Comparison of ENCODE assay signal across 1 cellular context in the genomic region with DNA sequence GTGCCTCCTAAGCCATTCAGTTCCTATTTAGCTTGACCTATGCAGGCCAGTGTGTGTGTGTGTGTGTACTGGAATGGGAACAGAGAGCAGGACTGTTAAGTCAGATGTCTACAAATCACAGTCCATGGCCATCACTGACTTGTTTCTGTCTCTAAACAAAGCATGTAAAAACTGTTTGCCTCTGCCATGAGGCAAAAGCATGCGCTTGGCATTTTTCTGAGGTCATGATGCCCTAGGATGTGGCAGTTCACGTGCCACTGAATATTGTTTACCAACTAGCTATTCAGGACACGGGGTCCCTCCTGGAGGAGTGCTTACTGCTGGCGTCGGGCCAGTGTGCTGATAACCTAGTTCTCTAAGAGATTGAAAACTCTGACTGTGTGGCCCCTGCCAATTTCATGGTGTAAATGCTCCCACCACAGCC.
TF ChIP-seq lines count a peak whose summit lies in the region.

No MANE protein-coding gene starts in this region.

TF ChIP-seq in HepG2, 621 proteins besides CTCF, POLR2A, EP300 and RAD21 (continued from another document and continues in another):
- TF ChIP-seq, protein P1, sequence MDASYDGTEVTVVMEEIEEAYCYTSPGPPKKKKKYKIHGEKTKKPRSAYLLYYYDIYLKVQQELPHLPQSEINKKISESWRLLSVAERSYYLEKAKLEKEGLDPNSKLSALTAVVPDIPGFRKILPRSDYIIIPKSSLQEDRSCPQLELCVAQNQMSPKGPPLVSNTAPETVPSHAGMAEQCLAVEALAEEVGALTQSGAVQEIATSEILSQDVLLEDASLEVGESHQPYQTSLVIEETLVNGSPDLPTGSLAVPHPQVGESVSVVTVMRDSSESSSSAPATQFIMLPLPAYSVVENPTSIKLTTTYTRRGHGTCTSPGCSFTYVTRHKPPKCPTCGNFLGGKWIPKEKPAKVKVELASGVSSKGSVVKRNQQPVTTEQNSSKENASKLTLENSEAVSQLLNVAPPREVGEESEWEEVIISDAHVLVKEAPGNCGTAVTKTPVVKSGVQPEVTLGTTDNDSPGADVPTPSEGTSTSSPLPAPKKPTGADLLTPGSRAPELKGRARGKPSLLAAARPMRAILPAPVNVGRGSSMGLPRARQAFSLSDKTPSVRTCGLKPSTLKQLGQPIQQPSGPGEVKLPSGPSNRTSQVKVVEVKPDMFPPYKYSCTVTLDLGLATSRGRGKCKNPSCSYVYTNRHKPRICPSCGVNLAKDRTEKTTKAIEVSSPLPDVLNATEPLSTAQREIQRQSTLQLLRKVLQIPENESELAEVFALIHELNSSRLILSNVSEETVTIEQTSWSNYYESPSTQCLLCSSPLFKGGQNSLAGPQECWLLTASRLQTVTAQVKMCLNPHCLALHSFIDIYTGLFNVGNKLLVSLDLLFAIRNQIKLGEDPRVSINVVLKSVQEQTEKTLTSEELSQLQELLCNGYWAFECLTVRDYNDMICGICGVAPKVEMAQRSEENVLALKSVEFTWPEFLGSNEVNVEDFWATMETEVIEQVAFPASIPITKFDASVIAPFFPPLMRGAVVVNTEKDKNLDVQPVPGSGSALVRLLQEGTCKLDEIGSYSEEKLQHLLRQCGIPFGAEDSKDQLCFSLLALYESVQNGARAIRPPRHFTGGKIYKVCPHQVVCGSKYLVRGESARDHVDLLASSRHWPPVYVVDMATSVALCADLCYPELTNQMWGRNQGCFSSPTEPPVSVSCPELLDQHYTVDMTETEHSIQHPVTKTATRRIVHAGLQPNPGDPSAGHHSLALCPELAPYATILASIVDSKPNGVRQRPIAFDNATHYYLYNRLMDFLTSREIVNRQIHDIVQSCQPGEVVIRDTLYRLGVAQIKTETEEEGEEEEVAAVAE (CRISPR knock-in tag; IDR thresholded peaks at IDR 0.05; ENCODE audit: borderline replicate concordance), result peak; percentile 63; the same call in 1 of the 2 replicates
- TF ChIP-seq TRIM24 (CRISPR knock-in tag; IDR thresholded peaks at IDR 0.05), result no peak
- TF ChIP-seq ZNF24 (IDR thresholded peaks at IDR 0.05), result no peak
- no peak for TF ChIP-seq EED (CRISPR knock-in tag; IDR thresholded peaks at IDR 0.05)
- TF ChIP-seq ADNP (CRISPR knock-in tag; IDR thresholded peaks at IDR 0.05), result no peak
- no peak for TF ChIP-seq GABPA (IDR thresholded peaks at IDR 0.05; ENCODE audit: low read depth, low read length)
- TF ChIP-seq GABPA (CRISPR knock-in tag; IDR thresholded peaks at IDR 0.05; ENCODE audit: low read depth), result peak; percentile 53; the same call in 1 of the 2 replicates
- TF ChIP-seq, protein P2, sequence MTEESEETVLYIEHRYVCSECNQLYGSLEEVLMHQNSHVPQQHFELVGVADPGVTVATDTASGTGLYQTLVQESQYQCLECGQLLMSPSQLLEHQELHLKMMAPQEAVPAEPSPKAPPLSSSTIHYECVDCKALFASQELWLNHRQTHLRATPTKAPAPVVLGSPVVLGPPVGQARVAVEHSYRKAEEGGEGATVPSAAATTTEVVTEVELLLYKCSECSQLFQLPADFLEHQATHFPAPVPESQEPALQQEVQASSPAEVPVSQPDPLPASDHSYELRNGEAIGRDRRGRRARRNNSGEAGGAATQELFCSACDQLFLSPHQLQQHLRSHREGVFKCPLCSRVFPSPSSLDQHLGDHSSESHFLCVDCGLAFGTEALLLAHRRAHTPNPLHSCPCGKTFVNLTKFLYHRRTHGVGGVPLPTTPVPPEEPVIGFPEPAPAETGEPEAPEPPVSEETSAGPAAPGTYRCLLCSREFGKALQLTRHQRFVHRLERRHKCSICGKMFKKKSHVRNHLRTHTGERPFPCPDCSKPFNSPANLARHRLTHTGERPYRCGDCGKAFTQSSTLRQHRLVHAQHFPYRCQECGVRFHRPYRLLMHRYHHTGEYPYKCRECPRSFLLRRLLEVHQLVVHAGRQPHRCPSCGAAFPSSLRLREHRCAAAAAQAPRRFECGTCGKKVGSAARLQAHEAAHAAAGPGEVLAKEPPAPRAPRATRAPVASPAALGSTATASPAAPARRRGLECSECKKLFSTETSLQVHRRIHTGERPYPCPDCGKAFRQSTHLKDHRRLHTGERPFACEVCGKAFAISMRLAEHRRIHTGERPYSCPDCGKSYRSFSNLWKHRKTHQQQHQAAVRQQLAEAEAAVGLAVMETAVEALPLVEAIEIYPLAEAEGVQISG (CRISPR knock-in tag; IDR thresholded peaks at IDR 0.05), result peak; percentile 64; the same call in 1 of the 2 replicates
- no peak for TF ChIP-seq ZFAT (CRISPR knock-in tag; conservative IDR thresholded peaks at IDR 0.05)
- TF ChIP-seq, protein P3, sequence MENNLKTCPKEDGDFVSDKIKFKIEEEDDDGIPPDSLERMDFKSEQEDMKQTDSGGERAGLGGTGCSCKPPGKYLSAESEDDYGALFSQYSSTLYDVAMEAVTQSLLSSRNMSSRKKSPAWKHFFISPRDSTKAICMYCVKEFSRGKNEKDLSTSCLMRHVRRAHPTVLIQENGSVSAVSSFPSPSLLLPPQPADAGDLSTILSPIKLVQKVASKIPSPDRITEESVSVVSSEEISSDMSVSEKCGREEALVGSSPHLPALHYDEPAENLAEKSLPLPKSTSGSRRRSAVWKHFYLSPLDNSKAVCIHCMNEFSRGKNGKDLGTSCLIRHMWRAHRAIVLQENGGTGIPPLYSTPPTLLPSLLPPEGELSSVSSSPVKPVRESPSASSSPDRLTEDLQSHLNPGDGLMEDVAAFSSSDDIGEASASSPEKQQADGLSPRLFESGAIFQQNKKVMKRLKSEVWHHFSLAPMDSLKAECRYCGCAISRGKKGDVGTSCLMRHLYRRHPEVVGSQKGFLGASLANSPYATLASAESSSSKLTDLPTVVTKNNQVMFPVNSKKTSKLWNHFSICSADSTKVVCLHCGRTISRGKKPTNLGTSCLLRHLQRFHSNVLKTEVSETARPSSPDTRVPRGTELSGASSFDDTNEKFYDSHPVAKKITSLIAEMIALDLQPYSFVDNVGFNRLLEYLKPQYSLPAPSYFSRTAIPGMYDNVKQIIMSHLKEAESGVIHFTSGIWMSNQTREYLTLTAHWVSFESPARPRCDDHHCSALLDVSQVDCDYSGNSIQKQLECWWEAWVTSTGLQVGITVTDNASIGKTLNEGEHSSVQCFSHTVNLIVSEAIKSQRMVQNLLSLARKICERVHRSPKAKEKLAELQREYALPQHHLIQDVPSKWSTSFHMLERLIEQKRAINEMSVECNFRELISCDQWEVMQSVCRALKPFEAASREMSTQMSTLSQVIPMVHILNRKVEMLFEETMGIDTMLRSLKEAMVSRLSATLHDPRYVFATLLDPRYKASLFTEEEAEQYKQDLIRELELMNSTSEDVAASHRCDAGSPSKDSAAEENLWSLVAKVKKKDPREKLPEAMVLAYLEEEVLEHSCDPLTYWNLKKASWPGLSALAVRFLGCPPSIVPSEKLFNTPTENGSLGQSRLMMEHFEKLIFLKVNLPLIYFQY (CRISPR knock-in tag; IDR thresholded peaks at IDR 0.05; ENCODE audit: borderline replicate concordance), result no peak
- TF ChIP-seq KLF6 (CRISPR knock-in tag; IDR thresholded peaks at IDR 0.05), result 0 out of 2 replicates have a peak, but pooled peaks have one; percentile 46
- TF ChIP-seq EZH2 (conservative IDR thresholded peaks at IDR 0.05; ENCODE audit: low read depth, low read length), result no peak
- TF ChIP-seq ZMYM4 (CRISPR knock-in tag; IDR thresholded peaks at IDR 0.05), result peak; percentile 32; the same call in 1 of the 2 replicates
- TF ChIP-seq, protein P4, sequence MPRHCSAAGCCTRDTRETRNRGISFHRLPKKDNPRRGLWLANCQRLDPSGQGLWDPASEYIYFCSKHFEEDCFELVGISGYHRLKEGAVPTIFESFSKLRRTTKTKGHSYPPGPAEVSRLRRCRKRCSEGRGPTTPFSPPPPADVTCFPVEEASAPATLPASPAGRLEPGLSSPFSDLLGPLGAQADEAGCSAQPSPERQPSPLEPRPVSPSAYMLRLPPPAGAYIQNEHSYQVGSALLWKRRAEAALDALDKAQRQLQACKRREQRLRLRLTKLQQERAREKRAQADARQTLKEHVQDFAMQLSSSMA (CRISPR knock-in tag; IDR thresholded peaks at IDR 0.05), result no peak
- no peak for TF ChIP-seq ZSCAN30 (CRISPR knock-in tag; IDR thresholded peaks at IDR 0.05)
- TF ChIP-seq, protein P5, sequence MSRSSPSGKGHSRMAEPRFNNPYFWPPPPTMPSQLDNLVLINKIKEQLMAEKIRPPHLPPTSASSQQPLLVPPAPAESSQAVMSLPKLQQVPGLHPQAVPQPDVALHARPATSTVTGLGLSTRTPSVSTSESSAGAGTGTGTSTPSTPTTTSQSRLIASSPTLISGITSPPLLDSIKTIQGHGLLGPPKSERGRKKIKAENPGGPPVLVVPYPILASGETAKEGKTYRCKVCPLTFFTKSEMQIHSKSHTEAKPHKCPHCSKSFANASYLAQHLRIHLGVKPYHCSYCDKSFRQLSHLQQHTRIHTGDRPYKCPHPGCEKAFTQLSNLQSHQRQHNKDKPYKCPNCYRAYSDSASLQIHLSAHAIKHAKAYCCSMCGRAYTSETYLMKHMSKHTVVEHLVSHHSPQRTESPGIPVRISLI (CRISPR knock-in tag; IDR thresholded peaks at IDR 0.05; ENCODE audit: borderline replicate concordance), result peak; percentile 68; the same call in 1 of the 2 replicates
- TF ChIP-seq, protein P6, sequence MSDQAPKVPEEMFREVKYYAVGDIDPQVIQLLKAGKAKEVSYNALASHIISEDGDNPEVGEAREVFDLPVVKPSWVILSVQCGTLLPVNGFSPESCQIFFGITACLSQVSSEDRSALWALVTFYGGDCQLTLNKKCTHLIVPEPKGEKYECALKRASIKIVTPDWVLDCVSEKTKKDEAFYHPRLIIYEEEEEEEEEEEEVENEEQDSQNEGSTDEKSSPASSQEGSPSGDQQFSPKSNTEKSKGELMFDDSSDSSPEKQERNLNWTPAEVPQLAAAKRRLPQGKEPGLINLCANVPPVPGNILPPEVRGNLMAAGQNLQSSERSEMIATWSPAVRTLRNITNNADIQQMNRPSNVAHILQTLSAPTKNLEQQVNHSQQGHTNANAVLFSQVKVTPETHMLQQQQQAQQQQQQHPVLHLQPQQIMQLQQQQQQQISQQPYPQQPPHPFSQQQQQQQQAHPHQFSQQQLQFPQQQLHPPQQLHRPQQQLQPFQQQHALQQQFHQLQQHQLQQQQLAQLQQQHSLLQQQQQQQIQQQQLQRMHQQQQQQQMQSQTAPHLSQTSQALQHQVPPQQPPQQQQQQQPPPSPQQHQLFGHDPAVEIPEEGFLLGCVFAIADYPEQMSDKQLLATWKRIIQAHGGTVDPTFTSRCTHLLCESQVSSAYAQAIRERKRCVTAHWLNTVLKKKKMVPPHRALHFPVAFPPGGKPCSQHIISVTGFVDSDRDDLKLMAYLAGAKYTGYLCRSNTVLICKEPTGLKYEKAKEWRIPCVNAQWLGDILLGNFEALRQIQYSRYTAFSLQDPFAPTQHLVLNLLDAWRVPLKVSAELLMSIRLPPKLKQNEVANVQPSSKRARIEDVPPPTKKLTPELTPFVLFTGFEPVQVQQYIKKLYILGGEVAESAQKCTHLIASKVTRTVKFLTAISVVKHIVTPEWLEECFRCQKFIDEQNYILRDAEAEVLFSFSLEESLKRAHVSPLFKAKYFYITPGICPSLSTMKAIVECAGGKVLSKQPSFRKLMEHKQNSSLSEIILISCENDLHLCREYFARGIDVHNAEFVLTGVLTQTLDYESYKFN (CRISPR knock-in tag; conservative IDR thresholded peaks at IDR 0.05), result peak; percentile 87
- no peak for TF ChIP-seq U2AF1 (optimal IDR thresholded peaks at IDR 0.05; ENCODE audit: low read depth, low read length)
- no peak for TF ChIP-seq SIN3A (IDR thresholded peaks at IDR 0.05; ENCODE audit: borderline replicate concordance, low read depth, low read length)
- TF ChIP-seq, protein P7, sequence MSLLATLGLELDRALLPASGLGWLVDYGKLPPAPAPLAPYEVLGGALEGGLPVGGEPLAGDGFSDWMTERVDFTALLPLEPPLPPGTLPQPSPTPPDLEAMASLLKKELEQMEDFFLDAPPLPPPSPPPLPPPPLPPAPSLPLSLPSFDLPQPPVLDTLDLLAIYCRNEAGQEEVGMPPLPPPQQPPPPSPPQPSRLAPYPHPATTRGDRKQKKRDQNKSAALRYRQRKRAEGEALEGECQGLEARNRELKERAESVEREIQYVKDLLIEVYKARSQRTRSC (CRISPR knock-in tag; IDR thresholded peaks at IDR 0.05; ENCODE audit: low read depth), result no peak
- TF ChIP-seq MATR3 (CRISPR knock-in tag; IDR thresholded peaks at IDR 0.05), result no peak
- TF ChIP-seq ZNF282 (IDR thresholded peaks at IDR 0.05; ENCODE audit: partially characterized antibody), result no peak
- TF ChIP-seq, protein P8, sequence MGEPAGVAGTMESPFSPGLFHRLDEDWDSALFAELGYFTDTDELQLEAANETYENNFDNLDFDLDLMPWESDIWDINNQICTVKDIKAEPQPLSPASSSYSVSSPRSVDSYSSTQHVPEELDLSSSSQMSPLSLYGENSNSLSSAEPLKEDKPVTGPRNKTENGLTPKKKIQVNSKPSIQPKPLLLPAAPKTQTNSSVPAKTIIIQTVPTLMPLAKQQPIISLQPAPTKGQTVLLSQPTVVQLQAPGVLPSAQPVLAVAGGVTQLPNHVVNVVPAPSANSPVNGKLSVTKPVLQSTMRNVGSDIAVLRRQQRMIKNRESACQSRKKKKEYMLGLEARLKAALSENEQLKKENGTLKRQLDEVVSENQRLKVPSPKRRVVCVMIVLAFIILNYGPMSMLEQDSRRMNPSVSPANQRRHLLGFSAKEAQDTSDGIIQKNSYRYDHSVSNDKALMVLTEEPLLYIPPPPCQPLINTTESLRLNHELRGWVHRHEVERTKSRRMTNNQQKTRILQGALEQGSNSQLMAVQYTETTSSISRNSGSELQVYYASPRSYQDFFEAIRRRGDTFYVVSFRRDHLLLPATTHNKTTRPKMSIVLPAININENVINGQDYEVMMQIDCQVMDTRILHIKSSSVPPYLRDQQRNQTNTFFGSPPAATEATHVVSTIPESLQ (CRISPR knock-in tag; conservative IDR thresholded peaks at IDR 0.05), result no peak
- no peak for TF ChIP-seq PRPF4 (IDR thresholded peaks at IDR 0.05; ENCODE audit: low read depth, low read length, poor library complexity, severe bottlenecking)
- TF ChIP-seq, protein P9, sequence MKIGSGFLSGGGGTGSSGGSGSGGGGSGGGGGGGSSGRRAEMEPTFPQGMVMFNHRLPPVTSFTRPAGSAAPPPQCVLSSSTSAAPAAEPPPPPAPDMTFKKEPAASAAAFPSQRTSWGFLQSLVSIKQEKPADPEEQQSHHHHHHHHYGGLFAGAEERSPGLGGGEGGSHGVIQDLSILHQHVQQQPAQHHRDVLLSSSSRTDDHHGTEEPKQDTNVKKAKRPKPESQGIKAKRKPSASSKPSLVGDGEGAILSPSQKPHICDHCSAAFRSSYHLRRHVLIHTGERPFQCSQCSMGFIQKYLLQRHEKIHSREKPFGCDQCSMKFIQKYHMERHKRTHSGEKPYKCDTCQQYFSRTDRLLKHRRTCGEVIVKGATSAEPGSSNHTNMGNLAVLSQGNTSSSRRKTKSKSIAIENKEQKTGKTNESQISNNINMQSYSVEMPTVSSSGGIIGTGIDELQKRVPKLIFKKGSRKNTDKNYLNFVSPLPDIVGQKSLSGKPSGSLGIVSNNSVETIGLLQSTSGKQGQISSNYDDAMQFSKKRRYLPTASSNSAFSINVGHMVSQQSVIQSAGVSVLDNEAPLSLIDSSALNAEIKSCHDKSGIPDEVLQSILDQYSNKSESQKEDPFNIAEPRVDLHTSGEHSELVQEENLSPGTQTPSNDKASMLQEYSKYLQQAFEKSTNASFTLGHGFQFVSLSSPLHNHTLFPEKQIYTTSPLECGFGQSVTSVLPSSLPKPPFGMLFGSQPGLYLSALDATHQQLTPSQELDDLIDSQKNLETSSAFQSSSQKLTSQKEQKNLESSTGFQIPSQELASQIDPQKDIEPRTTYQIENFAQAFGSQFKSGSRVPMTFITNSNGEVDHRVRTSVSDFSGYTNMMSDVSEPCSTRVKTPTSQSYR (CRISPR knock-in tag; IDR thresholded peaks at IDR 0.05; ENCODE audit: borderline replicate concordance), result peak; percentile 55; the same call in 1 of the 2 replicates
- TF ChIP-seq TEAD3 (CRISPR knock-in tag; optimal IDR thresholded peaks at IDR 0.05; ENCODE audit: borderline replicate concordance), result peak; percentile 97
- TF ChIP-seq NFE2L1 (CRISPR knock-in tag; IDR thresholded peaks at IDR 0.05; ENCODE audit: borderline replicate concordance), result no peak
